In genomic region chr15:64010719-64011118, GRCh38 we compare ENCODE assay signal across 1 cellular context.
TF ChIP-seq lines count a peak whose summit lies in the region.

No MANE protein-coding gene starts in this region.

TF ChIP-seq in HEK293, 187 proteins besides CTCF, POLR2A, EP300 and RAD21 (continued from another document):
- no peak for TF ChIP-seq ZNF777 (tag by site-specific recombination; IDR thresholded peaks at IDR 0.05; ENCODE audit: borderline replicate concordance)
- no peak for TF ChIP-seq ZNF132 (tag by site-specific recombination; IDR thresholded peaks at IDR 0.05; ENCODE audit: borderline replicate concordance)
- no peak for TF ChIP-seq ZNF416 (tag by site-specific recombination; IDR thresholded peaks at IDR 0.05)
- no peak for TF ChIP-seq ZBTB17 (tag by site-specific recombination; IDR thresholded peaks at IDR 0.05)
- no peak for TF ChIP-seq ZNF311 (tag by site-specific recombination; IDR thresholded peaks at IDR 0.05; ENCODE audit: borderline replicate concordance)
- peak; percentile 71; the same call in 1 of the 2 replicates for TF ChIP-seq ZFP69B (tag by site-specific recombination; IDR thresholded peaks at IDR 0.05)
- no peak for TF ChIP-seq WT1 (tag by site-specific recombination; IDR thresholded peaks at IDR 0.05)
